In the genomic region with DNA sequence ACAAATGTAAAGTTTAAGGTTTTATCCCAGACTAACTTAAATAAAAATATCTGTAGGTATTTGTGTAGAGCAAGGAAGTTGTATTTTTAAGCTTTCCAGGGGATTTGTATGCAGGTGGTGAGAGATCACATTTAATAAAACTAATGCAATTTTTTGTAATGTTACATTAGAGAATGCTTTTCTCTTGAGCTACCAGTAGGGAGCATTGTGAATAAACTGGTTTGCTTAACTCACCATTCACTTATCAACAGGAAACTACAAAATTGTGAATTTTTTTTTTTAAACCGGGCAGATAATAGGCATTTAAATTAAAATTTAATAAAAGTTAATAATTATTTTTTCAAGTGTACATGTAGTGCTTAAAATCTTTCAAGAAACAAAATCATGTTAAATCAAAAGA, we compare ENCODE assay signal across 9 cellular contexts.
DNase-seq lines count a peak whose midpoint lies in the region; ATAC-seq, FAIRE-seq and TF ChIP-seq lines count a peak whose summit lies in the region.
"Had no signal": no experiment of that assay in that cellular context is flagged by ENCODE, and none has a peak within 500 bp of the region (broad histone marks: within the 10 kb centered on the region; RNA-seq: fewer than 3 reads in every experiment).

No MANE protein-coding gene starts in this region.

- DNase-seq in RWPE1 (ENCODE audit: low spot score) = peak; percentile 6
- DNase-seq in fibroblast of the conjunctiva (ENCODE audit: low read depth) = peak; percentile 6
- no peak for DNase-seq in GOT3 (lab: John Stamatoyannopoulos, UW)
- DNase-seq: SHP77 treated with DMSO at 0.1 percent for 48 hours had no signal

- H3K27ac ChIP-seq in 22Rv1 (no peak overlapping the region), RWPE1 (no peak overlapping the region)

- CTCF ChIA-PET in RWPE1 (lab: Yijun Ruan, JAX) = interaction anchor here (0.7 to 1.6 kb wide), 8 partner anchors 15 to 520 kb away, joined by 3 to 8 read pairs (median 4); no protein-coding TSS in a partner anchor

- POLR2A ChIA-PET in RWPE1 (lab: Yijun Ruan, JAX; ENCODE audit: low non-redundant PET) = no interaction called here

- TF ChIP-seq CTCF in 22Rv1 (IDR thresholded peaks at IDR 0.05) = peak; percentile 57
- peak; percentile 12; the same call in 1 of the 2 replicates for TF ChIP-seq CTCF in RWPE1 (conservative IDR thresholded peaks at IDR 0.05; ENCODE audit: low read depth)

- FAIRE-seq in G401.6 (lab: Jason Lieb, UNC) = peak; percentile 93

- ATAC-seq in GM21529 (IDR thresholded peaks at IDR 0.05; ENCODE audit: unreplicated experiment) = no peak
- ATAC-seq in GM21528 (IDR thresholded peaks at IDR 0.05; ENCODE audit: low FRiP score, unreplicated experiment) = no peak
- no peak for ATAC-seq in GM19035 (IDR thresholded peaks at IDR 0.05; ENCODE audit: unreplicated experiment)
